19 cellular contexts compared by ENCODE assay signal in the genomic region with DNA sequence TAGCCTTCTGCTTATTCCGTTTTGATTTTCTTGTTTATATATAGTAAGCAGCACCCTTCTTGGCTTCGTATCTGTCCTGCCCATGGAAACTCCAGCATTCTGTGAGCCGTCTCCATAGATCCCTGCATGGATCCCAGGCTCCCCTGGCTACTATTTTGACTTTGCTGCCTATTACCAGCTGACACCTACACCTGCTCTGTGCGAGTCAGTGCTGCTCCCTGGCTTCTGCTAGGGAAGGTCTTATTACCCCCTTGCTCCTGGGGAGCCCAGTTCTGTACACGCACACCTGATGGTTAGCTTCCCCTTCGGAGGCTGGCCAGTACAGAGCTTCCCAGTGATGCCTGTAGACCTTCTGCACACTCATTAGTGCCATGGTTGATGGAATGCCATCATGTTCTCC. TPM values are rescaled to one million over a fixed set of nuclear protein-coding genes. Genes with fewer than 3 reads are reported as not detected.
DNase-seq lines count a peak whose midpoint lies in the region; ATAC-seq and TF ChIP-seq lines count a peak whose summit lies in the region.
"Had no signal": no experiment of that assay in that cellular context is flagged by ENCODE, and none has a peak within 500 bp of the region (broad histone marks: within the 10 kb centered on the region; RNA-seq: fewer than 3 reads in every experiment).

No MANE protein-coding gene starts in this region.

- H3K27ac ChIP-seq in gastrocnemius medialis: no peak overlapping the region

- H3K4me1 Mint-ChIP-seq in activated naive CD4-positive, alpha-beta T cell treated with anti-CD3 and anti-CD28 coated beads, Interleukin-2, amount 50 U/mL, for 24 hours: peaks cover 73% of the 10 kb centered on the region
- peaks cover 48% of the 10 kb centered on the region for H3K4me1 Mint-ChIP-seq in activated T-helper 1 cell treated with anti-CD3 and anti-CD28 coated beads, Interleukin-12 subunit alpha, Interleukin-12 subunit beta, Interleukin-2, Interleukin-4 antibody, amounts not matched to agents 30 ng/mL and 10 ng/mL and 1 ng/mL, durations not matched to agents 14 hours and 24 hours and 36 hours (ENCODE audit: low read depth)
- H3K4me1 Mint-ChIP-seq in immature natural killer cell: peaks cover 72 to 81% of the 10 kb centered on the region in 2 donors
- H3K4me1 Mint-ChIP-seq in stimulated activated effector memory CD8-positive, alpha-beta T cell treated with anti-CD3 and anti-CD28 coated beads, Interleukin-12 subunit alpha, Interleukin-12 subunit beta, amount 100 ng/mL, for 72 hours: peaks cover 67% of the 10 kb centered on the region
- H3K4me1 Mint-ChIP-seq: GM23338 had no signal

- H3K4me3 ChIP-seq in gastrocnemius medialis: no peak overlapping the region
- H3K4me3 ChIP-seq: GM23338 had no signal

- intact Hi-C loops in activated T-helper 1 cell treated with anti-CD3 and anti-CD28 coated beads, Interleukin-12 subunit alpha, Interleukin-12 subunit beta, Interleukin-2, Interleukin-4 antibody, amounts not matched to agents 30 ng/mL and 10 ng/mL and 1 ng/mL, durations not matched to agents 14 hours and 24 hours and 36 hours (cut with micrococcal nuclease): no loop called here
- intact Hi-C loops in gastrocnemius medialis (cut with DNase I; ENCODE audit: low total_unique reads): no loop called here

- H3K9me3 Mint-ChIP-seq in activated naive CD4-positive, alpha-beta T cell treated with anti-CD3 and anti-CD28 coated beads, Interleukin-2, amount 50 U/mL, for 24 hours: no peaks in the 10 kb centered on the region
- no peaks in the 10 kb centered on the region for H3K9me3 Mint-ChIP-seq in activated T-helper 1 cell treated with anti-CD3 and anti-CD28 coated beads, Interleukin-12 subunit alpha, Interleukin-12 subunit beta, Interleukin-2, Interleukin-4 antibody, amounts not matched to agents 30 ng/mL and 10 ng/mL and 1 ng/mL, durations not matched to agents 14 hours and 24 hours and 36 hours
- H3K9me3 Mint-ChIP-seq in immature natural killer cell: no peaks in the 10 kb centered on the region
- no peaks in the 10 kb centered on the region for H3K9me3 Mint-ChIP-seq in stimulated activated effector memory CD8-positive, alpha-beta T cell treated with anti-CD3 and anti-CD28 coated beads, Interleukin-12 subunit alpha, Interleukin-12 subunit beta, amount 100 ng/mL, for 72 hours
- H3K9me3 Mint-ChIP-seq: GM23338, IgD-negative memory B cell had no signal

- TF ChIP-seq CTCF in gastrocnemius medialis (IDR thresholded peaks at IDR 0.05 in 4 of 5, conservative IDR thresholded peaks at IDR 0.05 in 1 of 5): no peak

- no peak for TF ChIP-seq POLR2A in gastrocnemius medialis (IDR thresholded peaks at IDR 0.05)

- no peaks in the 10 kb centered on the region for H3K4me1 ChIP-seq in gastrocnemius medialis

- no peaks in the 10 kb centered on the region for H3K36me3 ChIP-seq in gastrocnemius medialis

- H3K27ac Mint-ChIP-seq in activated naive CD4-positive, alpha-beta T cell treated with anti-CD3 and anti-CD28 coated beads, Interleukin-2, amount 50 U/mL, for 24 hours: peak overlapping the region; percentile 78
- H3K27ac Mint-ChIP-seq in activated T-helper 1 cell treated with anti-CD3 and anti-CD28 coated beads, Interleukin-12 subunit alpha, Interleukin-12 subunit beta, Interleukin-2, Interleukin-4 antibody, amounts not matched to agents 30 ng/mL and 10 ng/mL and 1 ng/mL, durations not matched to agents 14 hours and 24 hours and 36 hours: peak overlapping the region; percentile 50
- H3K27ac Mint-ChIP-seq in immature natural killer cell: peak overlapping the region in 5 of 6 donors; percentile 27 to 65 (median 48)
- peak overlapping the region; percentile 87 for H3K27ac Mint-ChIP-seq in stimulated activated effector memory CD8-positive, alpha-beta T cell treated with anti-CD3 and anti-CD28 coated beads, Interleukin-12 subunit alpha, Interleukin-12 subunit beta, amount 100 ng/mL, for 72 hours
- H3K27ac Mint-ChIP-seq: GM23338 had no signal

- in situ Hi-C loops in gastrocnemius medialis (cut with MboI; ENCODE audit: low sequenced_read_pairs in 4 of 4): no loop called here

- DNase-seq in activated naive CD4-positive, alpha-beta T cell treated with anti-CD3 and anti-CD28 coated beads, Interleukin-2, amount 50 U/mL, for 16 hours: no peak
- no peak for DNase-seq in activated T-helper 1 cell treated with anti-CD3 and anti-CD28 coated beads, Interleukin-12 subunit alpha, Interleukin-12 subunit beta, Interleukin-2, Interleukin-4 antibody, amounts not matched to agents 30 ng/mL and 10 ng/mL and 1 ng/mL, durations not matched to agents 14 hours and 24 hours and 36 hours (ENCODE audit: low spot score)
- DNase-seq in immature natural killer cell (no peak), NCI-H526 treated with DMSO at 0.1 percent for 48 hours (lab: John Stamatoyannopoulos, UW) (no peak), gastrocnemius medialis (no peak)
- DNase-seq in stimulated activated effector memory CD8-positive, alpha-beta T cell treated with anti-CD3 and anti-CD28 coated beads, Interleukin-12 subunit alpha, Interleukin-12 subunit beta, amount 100 ng/mL, for 72 hours (ENCODE audit: low spot score in 2 of 2): no peak
- DNase-seq: DMS79, HCEC 1CT, Karpas-422, NCI-H1417 treated with DMSO at 0.1 percent for 48 hours, NCI-H187 treated with DMSO at 0.1 percent for 48 hours, NCI-H226, PC-3, RPMI8226 had no signal

- no peak overlapping the region for H3K4me3 Mint-ChIP-seq in activated naive CD4-positive, alpha-beta T cell treated with anti-CD3 and anti-CD28 coated beads, Interleukin-2, amount 50 U/mL, for 24 hours
- no peak overlapping the region for H3K4me3 Mint-ChIP-seq in activated T-helper 1 cell treated with anti-CD3 and anti-CD28 coated beads, Interleukin-12 subunit alpha, Interleukin-12 subunit beta, Interleukin-2, Interleukin-4 antibody, amounts not matched to agents 30 ng/mL and 10 ng/mL and 1 ng/mL, durations not matched to agents 14 hours and 24 hours and 36 hours
- no peak overlapping the region for H3K4me3 Mint-ChIP-seq in immature natural killer cell
- H3K4me3 Mint-ChIP-seq in stimulated activated effector memory CD8-positive, alpha-beta T cell treated with anti-CD3 and anti-CD28 coated beads, Interleukin-12 subunit alpha, Interleukin-12 subunit beta, amount 100 ng/mL, for 72 hours: no peak overlapping the region
- H3K4me3 Mint-ChIP-seq: GM23338, IgD-negative memory B cell had no signal

- no peaks in the 10 kb centered on the region for H3K27me3 Mint-ChIP-seq in activated naive CD4-positive, alpha-beta T cell treated with anti-CD3 and anti-CD28 coated beads, Interleukin-2, amount 50 U/mL, for 24 hours
- no peaks in the 10 kb centered on the region for H3K27me3 Mint-ChIP-seq in activated T-helper 1 cell treated with anti-CD3 and anti-CD28 coated beads, Interleukin-12 subunit alpha, Interleukin-12 subunit beta, Interleukin-2, Interleukin-4 antibody, amounts not matched to agents 30 ng/mL and 10 ng/mL and 1 ng/mL, durations not matched to agents 14 hours and 24 hours and 36 hours (ENCODE audit: insufficient read depth)
- no peaks in the 10 kb centered on the region for H3K27me3 Mint-ChIP-seq in immature natural killer cell (ENCODE audit: low read depth in 3 of 3)
- H3K27me3 Mint-ChIP-seq: IgD-negative memory B cell had no signal

- no peak for ATAC-seq in stimulated activated effector memory CD8-positive, alpha-beta T cell treated with anti-CD3 and anti-CD28 coated beads, Interleukin-12 subunit alpha, Interleukin-12 subunit beta, amount 100 ng/mL, for 72 hours
- ATAC-seq in HG03442 (IDR thresholded peaks at IDR 0.05; ENCODE audit: unreplicated experiment) (no peak), gastrocnemius medialis (no peak)
- ATAC-seq: GM23338, PC-3 had no signal

- peaks cover 26% of the 10 kb centered on the region for H3K36me3 Mint-ChIP-seq in activated naive CD4-positive, alpha-beta T cell treated with anti-CD3 and anti-CD28 coated beads, Interleukin-2, amount 50 U/mL, for 24 hours
- peaks cover 54% of the 10 kb centered on the region for H3K36me3 Mint-ChIP-seq in activated T-helper 1 cell treated with anti-CD3 and anti-CD28 coated beads, Interleukin-12 subunit alpha, Interleukin-12 subunit beta, Interleukin-2, Interleukin-4 antibody, amounts not matched to agents 30 ng/mL and 10 ng/mL and 1 ng/mL, durations not matched to agents 14 hours and 24 hours and 36 hours (ENCODE audit: low read depth)
- peaks cover 0 to 23% (median 12%) of the 10 kb centered on the region in 3 donors for H3K36me3 Mint-ChIP-seq in immature natural killer cell
- peaks cover 27% of the 10 kb centered on the region for H3K36me3 Mint-ChIP-seq in stimulated activated effector memory CD8-positive, alpha-beta T cell treated with anti-CD3 and anti-CD28 coated beads, Interleukin-12 subunit alpha, Interleukin-12 subunit beta, amount 100 ng/mL, for 72 hours

- no peaks in the 10 kb centered on the region for H3K27me3 ChIP-seq in gastrocnemius medialis

- no peaks in the 10 kb centered on the region for H3K9me3 ChIP-seq in gastrocnemius medialis

RNA-seq across cellular contexts. Expression of gene NACAD, which starts 35.4 kb away (rescaled TPM):
- total RNA-seq in activated T-helper 1 cell treated with anti-CD3 and anti-CD28 coated beads, Interleukin-12 subunit alpha, Interleukin-12 subunit beta, Interleukin-2, Interleukin-4 antibody, amounts not matched to agents 30 ng/mL and 10 ng/mL and 1 ng/mL, durations not matched to agents 14 hours and 24 hours and 36 hours: 0.05 TPM in 1 of 2 replicates, not detected in the other
- polyA plus RNA-seq in immature natural killer cell: under 1 TPM in 2 of 3 donors, not detected in 1; 0.26 to 0.65 TPM
- total RNA-seq in gastrocnemius medialis: 1 to 10 TPM in 2 of 4 donors, under 1 TPM in 2; 0.46 to 1.5 (median 1.1) TPM
- total RNA-seq: MCF 10A had no signal
- polyA plus RNA-seq: IgD-negative memory B cell had no signal

RNA-seq across cellular contexts. Expression of gene CCM2, which starts 53.4 kb away (rescaled TPM):
- total RNA-seq in activated T-helper 1 cell treated with anti-CD3 and anti-CD28 coated beads, Interleukin-12 subunit alpha, Interleukin-12 subunit beta, Interleukin-2, Interleukin-4 antibody, amounts not matched to agents 30 ng/mL and 10 ng/mL and 1 ng/mL, durations not matched to agents 14 hours and 24 hours and 36 hours: 59.2 and 65.5 TPM in 2 replicates
- polyA plus RNA-seq in immature natural killer cell: 100 to 1,000 TPM in 2 of 3 donors, 10 to 100 TPM in 1; 60.4 to 120 (median 103) TPM
- 10 to 100 TPM; 37.7 to 61.8 (median 47.4) TPM for total RNA-seq in gastrocnemius medialis

RNA-seq across cellular contexts. Expression of gene TBRG4, which starts 58.1 kb away (rescaled TPM):
- 176 and 195 TPM in 2 replicates for total RNA-seq in activated T-helper 1 cell treated with anti-CD3 and anti-CD28 coated beads, Interleukin-12 subunit alpha, Interleukin-12 subunit beta, Interleukin-2, Interleukin-4 antibody, amounts not matched to agents 30 ng/mL and 10 ng/mL and 1 ng/mL, durations not matched to agents 14 hours and 24 hours and 36 hours
- 10 to 100 TPM; 39.5 to 56.9 (median 52.2) TPM for polyA plus RNA-seq in immature natural killer cell
- 100 to 1,000 TPM in 1 of 4 donors, 10 to 100 TPM in 3; 74.3 to 105 (median 92.7) TPM for total RNA-seq in gastrocnemius medialis
